ENCODE assay signal across 1 cellular context in the genomic region with DNA sequence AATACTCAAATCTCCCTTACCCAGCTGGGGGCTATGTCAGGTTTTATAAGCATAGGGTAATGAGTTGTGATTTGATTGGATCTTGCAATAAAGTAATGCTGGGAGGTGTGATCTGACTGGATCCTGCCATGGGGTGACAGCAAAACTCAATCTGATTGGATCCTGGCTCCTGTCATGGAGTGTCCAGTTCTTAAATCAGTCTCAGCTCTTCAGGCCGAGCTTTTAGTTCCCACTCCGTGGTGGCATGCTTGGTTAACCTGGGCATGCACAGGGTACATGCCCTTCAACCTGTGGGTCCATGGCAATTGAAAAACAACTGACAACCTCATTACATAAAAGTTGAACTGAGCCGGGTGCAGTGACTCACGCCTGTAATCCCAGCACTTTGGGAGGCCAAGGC. TPM values are rescaled to one million over a fixed set of nuclear protein-coding genes. Genes with fewer than 3 reads are reported as not detected.
"Had no signal": no experiment of that assay in that cellular context is flagged by ENCODE, and none has a peak within 500 bp of the region (broad histone marks: within the 10 kb centered on the region; RNA-seq: fewer than 3 reads in every experiment).

No MANE protein-coding gene starts in this region.

RNA-seq across cellular contexts. Expression of gene SPDYE16, which starts 16.9 kb away (rescaled TPM):
- total RNA-seq: G401 had no signal
